In the genomic region with DNA sequence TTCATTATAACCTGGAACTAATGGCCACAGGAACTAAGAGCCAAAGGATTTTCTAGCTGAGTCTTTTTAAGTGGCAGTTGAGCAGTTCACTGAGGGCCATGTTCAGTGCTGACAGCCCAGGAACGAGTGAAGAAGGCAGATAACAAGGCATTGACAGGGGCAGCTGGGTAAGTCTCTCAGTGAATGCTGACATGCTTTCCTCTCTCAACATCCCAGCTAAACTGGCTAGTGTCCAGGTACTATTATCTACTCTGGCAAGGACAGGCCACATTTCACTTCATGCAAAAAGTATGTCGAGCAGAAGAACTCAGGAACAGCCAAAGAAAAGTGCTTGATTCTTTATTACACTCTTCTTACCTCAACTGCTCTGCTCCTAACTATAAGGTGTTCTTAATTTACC, we compare ENCODE assay signal across 13 cellular contexts.
DNase-seq lines count a peak whose midpoint lies in the region; TF ChIP-seq lines count a peak whose summit lies in the region.
"Had no signal": no experiment of that assay in that cellular context is flagged by ENCODE, and none has a peak within 500 bp of the region (broad histone marks: within the 10 kb centered on the region; RNA-seq: fewer than 3 reads in every experiment).

No MANE protein-coding gene starts in this region.

- no peak overlapping the region for H3K4ac ChIP-seq in H9 (ENCODE audit: low read depth, low read length)

- H3K9me3 ChIP-seq in H9 (ENCODE audit: control insufficient read depth, low read depth, low read length): no peaks in the 10 kb centered on the region
- H3K9me3 ChIP-seq: Caco-2 had no signal

- H3K4me2 ChIP-seq in H9 (ENCODE audit: insufficient read depth, insufficient read length, low read length): no peak overlapping the region

- H2BK12ac ChIP-seq in H9 (ENCODE audit: insufficient read length, low read depth, low read length): no peak overlapping the region

- peaks cover 5% of the 10 kb centered on the region; the same call in 1 of the 2 replicates for H3K4me1 ChIP-seq in H9 (ENCODE audit: insufficient read depth, low read length)
- H3K4me1 ChIP-seq: Caco-2 had no signal

- H4K8ac ChIP-seq in H9 (replicated peaks; ENCODE audit: insufficient read length, low read depth, low read length): no peak overlapping the region

- no peak overlapping the region for H3K56ac ChIP-seq in H9 (ENCODE audit: insufficient read length, low read depth, low read length)

- H2BK5ac ChIP-seq in H9 (ENCODE audit: insufficient read length, low read length): no peak overlapping the region

- no peaks in the 10 kb centered on the region for H3K79me1 ChIP-seq in H9 (ENCODE audit: insufficient read depth, low read depth, low read length, poor library complexity, severe bottlenecking)

- no peaks in the 10 kb centered on the region; the same call in 1 of the 2 replicates for H3K27me3 ChIP-seq in H9 (ENCODE audit: insufficient read depth, low read length)

- no peak overlapping the region for H2AK5ac ChIP-seq in H9 (ENCODE audit: insufficient read length, low read length)

- H2BK120ac ChIP-seq in H9 (ENCODE audit: low read depth, low read length, poor library complexity, severe bottlenecking): no peak overlapping the region

- H3K14ac ChIP-seq in H9 (ENCODE audit: insufficient read depth, low read length): no peak overlapping the region

- no peak overlapping the region for H3K4me3 Mint-ChIP-seq in H9
- peak overlapping the region; percentile 10 for H3K4me3 Mint-ChIP-seq in neural crest cell
- no peak overlapping the region for H3K4me3 Mint-ChIP-seq in T-helper 2 cell treated with Interferon-gamma antibody and Interleukin-4, amounts not matched to agents 5 μg/mL and 100 μg/mL, for 36 hours

- no peaks in the 10 kb centered on the region for H4K20me1 ChIP-seq in H9 (ENCODE audit: control insufficient read depth, insufficient read depth, insufficient read length)

- H3K79me2 ChIP-seq in H9 (ENCODE audit: insufficient read depth, low read length): no peaks in the 10 kb centered on the region; the same call in 1 of the 2 replicates

- in situ Hi-C loops in SK-MEL-5 (cut with HindIII; ENCODE audit: low pct_unique_long_range_greater_than_20kb, low sequenced_read_pairs): no loop called here

- H3K23me2 ChIP-seq in H9 (ENCODE audit: insufficient read length, low read depth, low read length, poor library complexity, severe bottlenecking): no peaks in the 10 kb centered on the region

- TF ChIP-seq POLR2A in erythroblast (IDR thresholded peaks at IDR 0.05; ENCODE audit: low read length): no peak

- no peak overlapping the region for H3K18ac ChIP-seq in H9 (ENCODE audit: insufficient read length, low read depth, low read length)

- no peak overlapping the region for H2BK15ac ChIP-seq in H9 (ENCODE audit: low read depth, low read length)

- no peak overlapping the region for H3T11ph ChIP-seq in H9 (ENCODE audit: low read length)

- no CpG with 5 or more reads among the region's 2 CpGs for WGBS in H9 (ENCODE audit: extremely low coverage, insufficient read length, low lambda C conversion rate)

- no peak overlapping the region for H3K9ac ChIP-seq in H9 (ENCODE audit: extremely low read depth, insufficient read length, low read length)

- H4K91ac ChIP-seq in H9 (ENCODE audit: insufficient read length, low read depth, low read length): no peak overlapping the region

- H3K9me3 Mint-ChIP-seq in H9: no peaks in the 10 kb centered on the region
- H3K9me3 Mint-ChIP-seq in neural crest cell: peaks cover 2% of the 10 kb centered on the region
- H3K9me3 Mint-ChIP-seq in T-helper 2 cell treated with Interferon-gamma antibody and Interleukin-4, amounts not matched to agents 5 μg/mL and 100 μg/mL, for 36 hours: no peaks in the 10 kb centered on the region

- no peak overlapping the region for H2AFZ ChIP-seq in H9 (ENCODE audit: low read length)

- DNase-seq in H9 (no peak), SK-MEL-5 (ENCODE audit: low read depth, low spot score) (peak; percentile 34), erythroblast (lab: John Stamatoyannopoulos, UW) (peak; percentile 78 to 89), neural crest cell (ENCODE audit: low read depth, low spot score) (no peak), KG1 (lab: John Stamatoyannopoulos, UW) (no peak), NCI-H1048 (lab: John Stamatoyannopoulos, UW) (no peak)
- no peak for DNase-seq in T-helper 2 cell treated with Interferon-gamma antibody and Interleukin-4, amounts not matched to agents 5 μg/mL and 100 μg/mL, for 36 hours (ENCODE audit: low spot score)
- no peak for DNase-seq in activated CD8-positive, alpha-beta memory T cell treated with anti-CD3 and anti-CD28 coated beads, Interleukin-2, amount 50 U/mL, for 4 hours
- DNase-seq: Caco-2; MV-4-11; stimulated activated CD4-positive, alpha-beta T cell treated with anti-CD3 and anti-CD28 coated beads, Interleukin-2, amount 100 ng/mL, for 24 hours; stimulated activated naive CD4-positive, alpha-beta T cell; T1000 had no signal

- H3K36me3 Mint-ChIP-seq in H9 (ENCODE audit: insufficient read depth in 1 of 3, low read depth in 3 of 3): no peaks in the 10 kb centered on the region
- no peaks in the 10 kb centered on the region for H3K36me3 Mint-ChIP-seq in neural crest cell (ENCODE audit: low read depth)
- no peaks in the 10 kb centered on the region for H3K36me3 Mint-ChIP-seq in T-helper 2 cell treated with Interferon-gamma antibody and Interleukin-4, amounts not matched to agents 5 μg/mL and 100 μg/mL, for 36 hours (ENCODE audit: low read depth)

- H3K23ac ChIP-seq in H9 (ENCODE audit: insufficient read length, low read depth, low read length): no peak overlapping the region

- no peaks in the 10 kb centered on the region for H3K27me3 Mint-ChIP-seq in H9 (ENCODE audit: low read depth)
- H3K27me3 Mint-ChIP-seq in neural crest cell (ENCODE audit: low read depth): no peaks in the 10 kb centered on the region
- no peaks in the 10 kb centered on the region for H3K27me3 Mint-ChIP-seq in T-helper 2 cell treated with Interferon-gamma antibody and Interleukin-4, amounts not matched to agents 5 μg/mL and 100 μg/mL, for 36 hours (ENCODE audit: low read depth)

- H3K27ac ChIP-seq in H9 (ENCODE audit: insufficient read length, low read depth, low read length): peak overlapping the region; percentile 56

- H2BK20ac ChIP-seq in H9 (ENCODE audit: low read depth, low read length, poor library complexity, severe bottlenecking): no peak overlapping the region

- H3K27ac Mint-ChIP-seq in H9: peak overlapping the region; percentile 31 to 70 (median 50); a peak in 3 of 7 replicates
- H3K27ac Mint-ChIP-seq in neural crest cell (ENCODE audit: unreplicated experiment): peak overlapping the region; percentile 79
- no peak overlapping the region for H3K27ac Mint-ChIP-seq in T-helper 2 cell treated with Interferon-gamma antibody and Interleukin-4, amounts not matched to agents 5 μg/mL and 100 μg/mL, for 36 hours

- no peak overlapping the region for H4K5ac ChIP-seq in H9 (ENCODE audit: insufficient read length, low read depth, low read length)

- TF ChIP-seq CTCF in H9 (conservative IDR thresholded peaks at IDR 0.05) (no peak), neural crest cell (conservative IDR thresholded peaks at IDR 0.05) (no peak)

- H3K4me1 Mint-ChIP-seq in H9 (peaks cover 39 to 40% of the 10 kb centered on the region in 2 experiments), neural crest cell (peaks cover 68% of the 10 kb centered on the region)
- no peaks in the 10 kb centered on the region for H3K4me1 Mint-ChIP-seq in T-helper 2 cell treated with Interferon-gamma antibody and Interleukin-4, amounts not matched to agents 5 μg/mL and 100 μg/mL, for 36 hours (ENCODE audit: low read depth)

Comparison
In these comparisons a context has a peak if more than half of its experiments do, and no peak if none do; other contexts are left out.
1. DNase-seq: peak in SK-MEL-5 (single experiment) and erythroblast (2 of 2); none in H9 (single experiment), neural crest cell (single experiment), T-helper 2 cell treated with Interferon-gamma antibody and Interleukin-4, amounts not matched to agents 5 μg/mL and 100 μg/mL, for 36 hours (single experiment), activated CD8-positive, alpha-beta memory T cell treated with anti-CD3 and anti-CD28 coated beads, Interleukin-2, amount 50 U/mL, for 4 hours (single experiment), KG1 (single experiment) and NCI-H1048 (single experiment).